ENCODE assay signal across 12 cellular contexts in the genomic region with DNA sequence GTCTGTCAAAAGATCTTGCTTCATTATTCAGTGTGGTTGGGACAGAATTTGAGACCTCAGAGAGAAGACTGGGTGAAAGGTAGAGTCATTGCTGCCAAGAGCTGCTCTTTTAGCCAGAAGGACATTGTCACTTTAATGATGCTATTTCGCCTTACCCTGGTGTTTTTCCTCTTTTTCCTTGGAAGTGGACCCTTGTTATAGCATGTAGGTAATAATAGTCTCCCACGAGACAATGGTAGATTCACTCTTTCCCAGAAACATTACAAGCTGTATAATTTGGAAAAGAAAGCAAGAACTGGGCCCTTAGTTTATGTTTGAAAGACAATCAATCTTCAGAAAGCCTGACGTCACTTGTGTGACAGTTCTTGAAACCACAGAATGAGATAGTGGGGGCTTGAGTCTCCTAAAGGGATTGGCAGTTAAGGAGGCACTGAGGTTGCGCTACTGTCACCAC. TPM values are rescaled to one million over a fixed set of nuclear protein-coding genes. Genes with fewer than 3 reads are reported as not detected.
A peak's percentile ranks its signal among the peaks of the same experiment; 100 is the strongest.
DNase-seq lines count a peak whose midpoint lies in the region; ATAC-seq and TF ChIP-seq lines count a peak whose summit lies in the region.
"Had no signal": no experiment of that assay in that cellular context is flagged by ENCODE, and none has a peak within 500 bp of the region (broad histone marks: within the 10 kb centered on the region; RNA-seq: fewer than 3 reads in every experiment).

No MANE protein-coding gene starts in this region.

- H3K27me3 ChIP-seq in ovary = no peaks in the 10 kb centered on the region
- H3K27me3 ChIP-seq in upper lobe of right lung = no peaks in the 10 kb centered on the region

- 60 to 72% (median 65%) methylated on average over 4 of the region's 4 CpGs for WGBS in ovary, 3 donors

- DNase-seq in NCI-H82 (lab: John Stamatoyannopoulos, UW) (peak; percentile 30), NCI-H82 treated with DMSO at 0.1 percent for 48 hours (lab: John Stamatoyannopoulos, UW; ENCODE audit: unreplicated experiment) (no peak), Right ventricle myocardium superior (no peak), ovary (no peak), upper lobe of right lung (no peak), 8988T (no peak), HPDE6-E6E7 (ENCODE audit: extremely low spot score) (no peak)
- DNase-seq: activated CD8-positive, alpha-beta T cell treated with anti-CD3 and anti-CD28 coated beads for 36 hours; activated naive CD4-positive, alpha-beta T cell treated with Interleukin-2 at 50 U/mL for 16 hours; CD8-positive, alpha-beta memory T cell; dermis blood vessel endothelial cell had no signal

- intact Hi-C loops in Right ventricle myocardium superior (cut with DNase I) (no loop called here), ovary (cut with DNase I) (no loop called here), upper lobe of right lung (cut with DNase I) (no loop called here)

- H3K27ac ChIP-seq in ovary (peak overlapping the region; percentile 2 to 80), upper lobe of right lung (peak overlapping the region; percentile 3)

- TF ChIP-seq EP300 in ovary (IDR thresholded peaks at IDR 0.05) = no peak

- H3K9me3 ChIP-seq in ovary = no peaks in the 10 kb centered on the region
- no peaks in the 10 kb centered on the region for H3K9me3 ChIP-seq in upper lobe of right lung

- no peak for TF ChIP-seq POLR2A in ovary (IDR thresholded peaks at IDR 0.05)

- H3K36me3 ChIP-seq in ovary (no peaks in the 10 kb centered on the region), upper lobe of right lung (no peaks in the 10 kb centered on the region)

- peak; percentile 1 for ATAC-seq in Right ventricle myocardium superior (ENCODE audit: poor library complexity)
- ATAC-seq in upper lobe of right lung = no peak
- ATAC-seq in HG02970 (IDR thresholded peaks at IDR 0.05; ENCODE audit: low FRiP score, unreplicated experiment) = no peak
- ATAC-seq: activated CD8-positive, alpha-beta T cell treated with anti-CD3 and anti-CD28 coated beads for 36 hours had no signal

- peaks cover 10% of the 10 kb centered on the region for H3K4me1 ChIP-seq in ovary (ENCODE audit: insufficient read depth)
- H3K4me1 ChIP-seq in upper lobe of right lung = peaks cover 25% of the 10 kb centered on the region

- H3K4me3 ChIP-seq in ovary (no peak overlapping the region), upper lobe of right lung (no peak overlapping the region)

- TF ChIP-seq CTCF in ovary (IDR thresholded peaks at IDR 0.05) (no peak), upper lobe of right lung (IDR thresholded peaks at IDR 0.05) (no peak)

RNA-seq across cellular contexts. Expression of gene SERTAD4, which starts 3.8 kb away (rescaled TPM):
- 4.7 TPM for total RNA-seq in Right ventricle myocardium superior
- total RNA-seq in ovary = 1 to 10 TPM; 1.8 to 4.2 (median 2.1) TPM
- 1 to 10 TPM; 2.1 to 6.5 TPM for polyA plus RNA-seq in ovary
- 3.4 TPM for total RNA-seq in upper lobe of right lung
- total RNA-seq: activated CD8-positive, alpha-beta T cell treated with anti-CD3 and anti-CD28 coated beads for 36 hours; CD8-positive, alpha-beta memory T cell had no signal
- polyA plus RNA-seq: CD8-positive, alpha-beta memory T cell had no signal
